ENCODE assay signal across 32 cellular contexts in the genomic region with DNA sequence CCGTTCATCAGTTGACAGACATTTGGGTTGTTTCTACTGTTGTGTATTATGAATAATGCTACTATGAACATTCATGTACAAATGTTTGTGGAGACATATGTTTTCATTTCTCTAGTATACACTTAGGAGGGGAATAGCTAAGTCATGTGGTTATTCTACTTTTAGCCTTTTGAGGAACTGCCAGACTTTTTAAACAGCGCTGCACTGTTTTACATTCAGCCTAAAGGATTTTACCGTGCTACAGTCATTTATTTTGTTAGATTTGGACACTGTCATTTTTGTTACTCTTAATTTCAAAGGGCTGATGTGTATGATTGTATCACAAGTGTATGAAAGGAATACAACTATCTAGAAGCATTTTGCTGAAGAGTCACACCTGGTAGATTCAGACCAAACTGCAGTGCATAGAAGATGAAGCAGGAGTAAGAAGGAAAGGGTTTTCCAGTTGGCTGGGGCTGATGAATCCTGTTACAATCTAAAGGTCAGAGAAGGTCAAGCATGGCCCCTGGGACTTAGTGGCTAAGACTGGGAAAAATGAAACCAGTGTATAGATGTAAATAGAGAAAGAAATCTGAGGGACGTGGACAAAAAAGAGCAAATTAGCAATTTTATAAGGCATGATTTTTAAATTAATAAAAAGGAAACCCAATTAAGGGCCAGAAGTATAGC.
A peak's percentile ranks its signal among the peaks of the same experiment; 100 is the strongest.
DNase-seq lines count a peak whose midpoint lies in the region; TF ChIP-seq lines count a peak whose summit lies in the region.
"Had no signal": no experiment of that assay in that cellular context is flagged by ENCODE, and none has a peak within 500 bp of the region (broad histone marks: within the 10 kb centered on the region; RNA-seq: fewer than 3 reads in every experiment).

No MANE protein-coding gene starts in this region.

- H2AFZ ChIP-seq in hepatocyte, result no peak overlapping the region
- H2AFZ ChIP-seq in OCI-LY7 (ENCODE audit: low read length), result no peak overlapping the region

- 90% methylated on average over 4 of the region's 4 CpGs for WGBS in hepatocyte (ENCODE audit: low lambda C conversion rate, missing lambda C conversion rate)

- no peaks in the 10 kb centered on the region for H3K9me2 ChIP-seq in hepatocyte (replicated peaks; ENCODE audit: insufficient read depth)
- H3K9me2 ChIP-seq in OCI-LY7 (ENCODE audit: insufficient read depth, low read length), result no peaks in the 10 kb centered on the region

- peaks cover 5% of the 10 kb centered on the region for H3K36me3 Mint-ChIP-seq in nephron progenitor cell (ENCODE audit: low read depth)
- H3K36me3 Mint-ChIP-seq in mesothelial cell of epicardium, result no peaks in the 10 kb centered on the region
- H3K36me3 Mint-ChIP-seq: CD14-positive monocyte; naive thymus-derived CD4-positive, alpha-beta T cell had no signal

- DNase-seq in ACHN (peak; percentile 80), NCI-H69 (lab: John Stamatoyannopoulos, UW) (peak; percentile 9), fibroblast of peridontal ligament (ENCODE audit: extremely low read depth) (peak; percentile 66), nephron progenitor cell (peak; percentile 29), hepatocyte (ENCODE audit: low spot score) (no peak), OCI-LY7 (ENCODE audit: low spot score) (no peak), mesothelial cell of epicardium (ENCODE audit: low spot score in 2 of 2, unreplicated experiment in 2 of 2) (no peak), GF-D8 (lab: John Stamatoyannopoulos, UW) (no peak)
- DNase-seq: activated CD4-positive, alpha-beta memory T cell treated with anti-CD3 and anti-CD28 coated beads, Interleukin-2, amount 10 ng/mL, durations not matched to agents 7 days and 5 days; activated CD8-positive, alpha-beta memory T cell treated with anti-CD3 and anti-CD28 coated beads, Interleukin-2, amount 50 U/mL, for 48 hours; activated naive CD4-positive, alpha-beta T cell treated with anti-CD3 and anti-CD28 coated beads for 36 hours; adrenal gland; central memory CD4-positive, alpha-beta T cell; dermis blood vessel endothelial cell; DMS79 treated with DMSO at 0.1 percent for 48 hours; esophagus squamous epithelium; GOT3; midbrain; naive thymus-derived CD4-positive, alpha-beta T cell; NCI-H1092; NCI-H1694 treated with DMSO at 0.1 percent for 48 hours; NCI-H2171; NCI-H524; occipital lobe; stimulated activated CD4-positive, alpha-beta T cell treated with anti-CD3 and anti-CD28 coated beads, Interleukin-4, amount 100 ng/mL, for 4 hours; substantia nigra; T-helper 17 cell; upper lobe of right lung had no signal

- H3K9me3 Mint-ChIP-seq in nephron progenitor cell (peaks cover 10% of the 10 kb centered on the region), mesothelial cell of epicardium (peaks cover 8% of the 10 kb centered on the region)
- H3K9me3 Mint-ChIP-seq: activated naive CD4-positive, alpha-beta T cell treated with anti-CD3 and anti-CD28 coated beads for 36 hours; activated T-helper 1 cell treated with anti-CD3 and anti-CD28 coated beads, Interleukin-12 subunit alpha, Interleukin-12 subunit beta, Interleukin-2, Interleukin-4 antibody, amounts not matched to agents 30 ng/mL and 10 ng/mL and 1 ng/mL, durations not matched to agents 14 hours and 24 hours and 36 hours had no signal

- H3K79me2 ChIP-seq in hepatocyte, result no peaks in the 10 kb centered on the region
- no peaks in the 10 kb centered on the region for H3K79me2 ChIP-seq in OCI-LY7 (ENCODE audit: insufficient read depth, low read depth, low read length)

- H3K27me3 Mint-ChIP-seq in nephron progenitor cell (ENCODE audit: low read depth, poor library complexity) (peaks cover 3% of the 10 kb centered on the region), mesothelial cell of epicardium (ENCODE audit: low read depth) (peaks cover 2% of the 10 kb centered on the region)
- H3K27me3 Mint-ChIP-seq: activated CD4-positive, alpha-beta memory T cell treated with anti-CD3 and anti-CD28 coated beads, Interleukin-2, amount 10 ng/mL, durations not matched to agents 7 days and 5 days; T-helper 17 cell had no signal

- H3K27ac Mint-ChIP-seq in nephron progenitor cell, result peak overlapping the region; percentile 84
- H3K27ac Mint-ChIP-seq in mesothelial cell of epicardium, result no peak overlapping the region
- H3K27ac Mint-ChIP-seq: activated CD4-positive, alpha-beta memory T cell treated with anti-CD3 and anti-CD28 coated beads, Interleukin-2, amount 10 ng/mL, durations not matched to agents 7 days and 5 days; activated naive CD4-positive, alpha-beta T cell treated with anti-CD3 and anti-CD28 coated beads for 36 hours; activated T-helper 1 cell treated with anti-CD3 and anti-CD28 coated beads, Interleukin-12 subunit alpha, Interleukin-12 subunit beta, Interleukin-2, Interleukin-4 antibody, amounts not matched to agents 30 ng/mL and 10 ng/mL and 1 ng/mL, durations not matched to agents 14 hours and 24 hours and 36 hours; CD14-positive monocyte; naive thymus-derived CD4-positive, alpha-beta T cell; T-helper 17 cell had no signal

- no peaks in the 10 kb centered on the region for H3K4me1 ChIP-seq in hepatocyte (ENCODE audit: insufficient read depth)
- H3K4me1 ChIP-seq in OCI-LY7 (ENCODE audit: insufficient read depth, low read length, poor library complexity, severe bottlenecking), result no peaks in the 10 kb centered on the region
- H3K4me1 ChIP-seq: adrenal gland, esophagus squamous epithelium, gastroesophageal sphincter, upper lobe of right lung had no signal

- BruUV-seq in OCI-LY7 (replicated peaks; lab: Mats Ljungman, UMichigan), result no TSS peak

- H3K4me3 ChIP-seq in hepatocyte (no peak overlapping the region), OCI-LY7 (ENCODE audit: low read depth, low read length, poor library complexity, severe bottlenecking) (no peak overlapping the region)
- H3K4me3 ChIP-seq: adrenal gland, esophagus squamous epithelium, gastroesophageal sphincter, upper lobe of right lung had no signal

- H4K20me1 ChIP-seq in hepatocyte (ENCODE audit: insufficient read depth, poor library complexity, severe bottlenecking) (no peaks in the 10 kb centered on the region), OCI-LY7 (ENCODE audit: insufficient read depth, low read length) (no peaks in the 10 kb centered on the region)

- H3K4me2 ChIP-seq in hepatocyte, result no peak overlapping the region
- no peak overlapping the region for H3K4me2 ChIP-seq in OCI-LY7 (ENCODE audit: low read length)

- in situ Hi-C loops in ACHN (cut with HindIII; ENCODE audit: low pct_ligation_motif_present, low pct_unique_long_range_greater_than_20kb, low sequenced_read_pairs), result no loop called here

- H3K4me3 Mint-ChIP-seq in nephron progenitor cell, result peak overlapping the region; percentile 8
- H3K4me3 Mint-ChIP-seq in mesothelial cell of epicardium, result no peak overlapping the region
- H3K4me3 Mint-ChIP-seq: activated CD4-positive, alpha-beta memory T cell treated with anti-CD3 and anti-CD28 coated beads, Interleukin-2, amount 10 ng/mL, durations not matched to agents 7 days and 5 days; activated naive CD4-positive, alpha-beta T cell treated with anti-CD3 and anti-CD28 coated beads for 36 hours; activated T-helper 1 cell treated with anti-CD3 and anti-CD28 coated beads, Interleukin-12 subunit alpha, Interleukin-12 subunit beta, Interleukin-2, Interleukin-4 antibody, amounts not matched to agents 30 ng/mL and 10 ng/mL and 1 ng/mL, durations not matched to agents 14 hours and 24 hours and 36 hours; CD14-positive monocyte; naive thymus-derived CD4-positive, alpha-beta T cell; T-helper 17 cell had no signal

- H3K4me1 Mint-ChIP-seq in nephron progenitor cell (peaks cover 37% of the 10 kb centered on the region), mesothelial cell of epicardium (no peaks in the 10 kb centered on the region)
- H3K4me1 Mint-ChIP-seq: activated CD4-positive, alpha-beta memory T cell treated with anti-CD3 and anti-CD28 coated beads, Interleukin-2, amount 10 ng/mL, durations not matched to agents 7 days and 5 days; CD14-positive monocyte; naive thymus-derived CD4-positive, alpha-beta T cell; T-helper 17 cell had no signal

- POLR2A ChIA-PET in OCI-LY7 (lab: Charles Lee), result no interaction called here

- H3K27ac ChIP-seq in hepatocyte, result no peak overlapping the region
- no peak overlapping the region for H3K27ac ChIP-seq in OCI-LY7 (ENCODE audit: low read depth, low read length, poor library complexity, severe bottlenecking)
- H3K27ac ChIP-seq: 22Rv1, adrenal gland, esophagus squamous epithelium, gastroesophageal sphincter, upper lobe of right lung had no signal

- H3K36me3 ChIP-seq in hepatocyte (replicated peaks; ENCODE audit: insufficient read depth, low read depth) (no peaks in the 10 kb centered on the region), OCI-LY7 (ENCODE audit: insufficient read depth, low read length) (no peaks in the 10 kb centered on the region)
- H3K36me3 ChIP-seq: adrenal gland, esophagus squamous epithelium, gastroesophageal sphincter, upper lobe of right lung had no signal

- intact Hi-C loops in OCI-LY7 (cut with micrococcal nuclease; ENCODE audit: unreplicated experiment), result no loop called here

- no peaks in the 10 kb centered on the region for H3K27me3 ChIP-seq in hepatocyte
- H3K27me3 ChIP-seq: adrenal gland, esophagus squamous epithelium, gastroesophageal sphincter, upper lobe of right lung had no signal

- H3K9me3 ChIP-seq in hepatocyte (ENCODE audit: low read depth) (no peaks in the 10 kb centered on the region), OCI-LY7 (ENCODE audit: low read length) (no peaks in the 10 kb centered on the region)
- H3K9me3 ChIP-seq: adrenal gland, esophagus squamous epithelium, gastroesophageal sphincter, upper lobe of right lung had no signal

- TF ChIP-seq CTCF in nephron progenitor cell (IDR thresholded peaks at IDR 0.05) (no peak), hepatocyte (IDR thresholded peaks at IDR 0.05; ENCODE audit: poor library complexity) (no peak), OCI-LY7 (conservative IDR thresholded peaks at IDR 0.05; ENCODE audit: low read length) (no peak), mesothelial cell of epicardium (IDR thresholded peaks at IDR 0.05; ENCODE audit: unreplicated experiment) (no peak)

- CTCF ChIA-PET in OCI-LY7 (lab: Charles Lee; ENCODE audit: unreplicated experiment), result no interaction called here

Comparison
In these comparisons a context has a peak if more than half of its experiments do, and no peak if none do; other contexts are left out.
1. DNase-seq: peak in ACHN (single experiment), NCI-H69 (single experiment), fibroblast of peridontal ligament (single experiment) and nephron progenitor cell (single experiment); none in hepatocyte (single experiment), OCI-LY7 (single experiment), mesothelial cell of epicardium (0 of 2) and GF-D8 (single experiment).